ENCODE assay signal across 13 cellular contexts in genomic region chr20:8151371-8151770, GRCh38. TPM values are rescaled to one million over a fixed set of nuclear protein-coding genes. Genes with fewer than 3 reads are reported as not detected.
DNase-seq lines count a peak whose midpoint lies in the region; ATAC-seq and TF ChIP-seq lines count a peak whose summit lies in the region.
"Had no signal": no experiment of that assay in that cellular context is flagged by ENCODE, and none has a peak within 500 bp of the region (broad histone marks: within the 10 kb centered on the region; RNA-seq: fewer than 3 reads in every experiment).

No MANE protein-coding gene starts in this region.

- no peak for TF ChIP-seq POLR2A in heart left ventricle (IDR thresholded peaks at IDR 0.05)
- no peak for TF ChIP-seq POLR2A in esophagus squamous epithelium (IDR thresholded peaks at IDR 0.05)

- H3K27ac ChIP-seq in heart left ventricle (peak overlapping the region in 11 of 12 donors; percentile 35 to 67 (median 55)), esophagus squamous epithelium (peak overlapping the region in 3 of 4 donors; percentile 59 to 73 (median 62))
- H3K27ac ChIP-seq: KMS-11, pancreas had no signal

- H3K4me1 ChIP-seq in heart left ventricle (peaks cover 0 to 72% (median 37%) of the 10 kb centered on the region in 12 donors), esophagus squamous epithelium (peaks cover 0 to 77% (median 37%) of the 10 kb centered on the region in 3 donors)

- no peak for DNase-seq in heart left ventricle
- no peak for DNase-seq in Right ventricle myocardium inferior (ENCODE audit: missing footprints)
- peak; percentile 69 for DNase-seq in NCI-H748 treated with DMSO at 0.1 percent for 48 hours (lab: John Stamatoyannopoulos, UW)
- no peak for DNase-seq in esophagus squamous epithelium (lab: John Stamatoyannopoulos, UW)
- peak; percentile 22 for DNase-seq in superior temporal gyrus (ENCODE audit: extremely low spot score)
- DNase-seq in NCI-H2227 (lab: John Stamatoyannopoulos, UW; ENCODE audit: unreplicated experiment), result no peak
- DNase-seq: effector memory CD4-positive, alpha-beta T cell; pancreas; stimulated activated CD4-positive, alpha-beta T cell treated with anti-CD3 and anti-CD28 coated beads, Interleukin-2, amount 100 ng/mL, for 24 hours had no signal

- H3K27me3 ChIP-seq in heart left ventricle, result no peaks in the 10 kb centered on the region
- H3K27me3 ChIP-seq in esophagus squamous epithelium, result no peaks in the 10 kb centered on the region
- H3K27me3 ChIP-seq: pancreas had no signal

- 46 to 62% (median 52%) methylated on average over 5 of the region's 5 CpGs for WGBS in heart left ventricle, 4 donors
- 13 to 15% methylated on average over 5 of the region's 5 CpGs for WGBS in esophagus squamous epithelium, 2 donors

- peak in 3 of 4 donors; percentile 9 to 59 (median 39) for ATAC-seq in heart left ventricle
- no peak for ATAC-seq in Right ventricle myocardium inferior
- ATAC-seq in GM21717 (IDR thresholded peaks at IDR 0.05; ENCODE audit: unreplicated experiment), result no peak
- ATAC-seq in HG02610 (IDR thresholded peaks at IDR 0.05; ENCODE audit: unreplicated experiment), result no peak
- ATAC-seq: pancreas; stimulated activated memory B cell treated with anti-CD40 and anti-IgM and Interleukin-4, amounts not matched to agents 10 μg/mL and 1 μg/mL and 100 μg/mL, for 72 hours had no signal

- H3K9me3 ChIP-seq in heart left ventricle (no peaks in the 10 kb centered on the region), esophagus squamous epithelium (no peaks in the 10 kb centered on the region)
- H3K9me3 ChIP-seq: pancreas had no signal

- no peaks in the 10 kb centered on the region for H3K36me3 ChIP-seq in heart left ventricle
- H3K36me3 ChIP-seq in esophagus squamous epithelium, result no peaks in the 10 kb centered on the region
- H3K36me3 ChIP-seq: pancreas had no signal

- TF ChIP-seq CTCF in heart left ventricle (IDR thresholded peaks at IDR 0.05), result no peak
- TF ChIP-seq CTCF in esophagus squamous epithelium (IDR thresholded peaks at IDR 0.05), result no peak

- intact Hi-C loops in heart left ventricle (cut with DNase I), result loop anchor here in 1 of 10 donors (10.0 kb wide), 1 partner anchor 93 kb away; no protein-coding TSS in a partner anchor
- intact Hi-C loops in Right ventricle myocardium inferior (cut with DNase I), result no loop called here
- intact Hi-C loops in esophagus squamous epithelium (cut with DNase I), result no loop called here

- no peak overlapping the region for H3K4me3 ChIP-seq in heart left ventricle
- no peak overlapping the region for H3K4me3 ChIP-seq in esophagus squamous epithelium
- H3K4me3 ChIP-seq: pancreas had no signal

RNA-seq across cellular contexts. Expression of gene PLCB1, which starts 19.3 kb away (rescaled TPM):
- total RNA-seq in heart left ventricle (10 to 100 TPM in 3 of 9 donors, 1 to 10 TPM in 6; 4.0 to 12.1 (median 8.0) TPM), Right ventricle myocardium inferior (7.2 TPM), esophagus squamous epithelium (10 to 100 TPM in 1 of 4 donors, 1 to 10 TPM in 3; 1.9 to 20.4 (median 5.0) TPM)
- 1 to 10 TPM; 2.5 to 3.1 TPM for polyA plus RNA-seq in heart left ventricle

Comparison
In these comparisons a context has a peak if more than half of its experiments do, and no peak if none do; other contexts are left out.
1. ATAC-seq: peak in heart left ventricle (3 of 4); none in Right ventricle myocardium inferior (single experiment), GM21717 (single experiment) and HG02610 (single experiment).
2. DNase-seq: peak in NCI-H748 treated with DMSO at 0.1 percent for 48 hours (single experiment) and superior temporal gyrus (single experiment); none in heart left ventricle (0 of 5), Right ventricle myocardium inferior (single experiment), esophagus squamous epithelium (single experiment) and NCI-H2227 (single experiment).